In genomic region chr17:10698116-10698818, GRCh38 we compare ENCODE assay signal across 8 cellular contexts. TPM values are rescaled to one million over a fixed set of nuclear protein-coding genes. Genes with fewer than 3 reads are reported as not detected.
A peak's percentile ranks its signal among the peaks of the same experiment; 100 is the strongest.
DNase-seq lines count a peak whose midpoint lies in the region; ATAC-seq and TF ChIP-seq lines count a peak whose summit lies in the region.

No MANE protein-coding gene starts in this region.

- H3K9me3 ChIP-seq in muscle layer of duodenum (ENCODE audit: control insufficient read depth in 1 of 2, low read length in 2 of 2) = no peaks in the 10 kb centered on the region

- peaks cover 0 to 27% of the 10 kb centered on the region in 2 donors for H3K4me1 ChIP-seq in muscle layer of duodenum (ENCODE audit: control insufficient read depth in 1 of 2, insufficient read depth in 2 of 2, low read length in 2 of 2)

- ATAC-seq in HG03378 (IDR thresholded peaks at IDR 0.05; ENCODE audit: unreplicated experiment) = no peak

- H3K27me3 ChIP-seq in muscle layer of duodenum (ENCODE audit: low read depth, low read length) = no peaks in the 10 kb centered on the region

- H3K27ac ChIP-seq in muscle layer of duodenum (ENCODE audit: low read length) = peak overlapping the region; percentile 90

- peaks cover 6 to 18% of the 10 kb centered on the region in 2 donors for H3K36me3 ChIP-seq in muscle layer of duodenum (ENCODE audit: control insufficient read depth in 1 of 2, insufficient read depth in 2 of 2, low read length in 2 of 2)

- H3K27ac Mint-ChIP-seq in endothelial cell (ENCODE audit: unreplicated experiment) = peak overlapping the region; percentile 95

- DNase-seq in NCI-H146 (lab: John Stamatoyannopoulos, UW) = peak; percentile 9
- DNase-seq in NCI-H146 treated with DMSO at 0.1 percent for 48 hours (lab: John Stamatoyannopoulos, UW; ENCODE audit: unreplicated experiment) = no peak
- DNase-seq in RPMI7951 (ENCODE audit: low read depth) = peak; percentile 19
- DNase-seq in endothelial cell (ENCODE audit: low spot score) = no peak
- DNase-seq in activated gamma-delta T cell treated with Interleukin-2 at 50 U/mL for 16 hours = no peak
- no peak for DNase-seq in NCI-H187 (lab: John Stamatoyannopoulos, UW)

- no peak for TF ChIP-seq CTCF in endothelial cell (IDR thresholded peaks at IDR 0.05; ENCODE audit: unreplicated experiment)

- H3K36me3 Mint-ChIP-seq in endothelial cell (ENCODE audit: low read depth, unreplicated experiment) = peaks cover 5% of the 10 kb centered on the region

- H3K4me3 ChIP-seq in muscle layer of duodenum (ENCODE audit: low read depth in 1 of 2, low read length in 2 of 2) = peak overlapping the region; percentile 96 to 97

- peaks cover 5% of the 10 kb centered on the region for H3K27me3 Mint-ChIP-seq in endothelial cell (ENCODE audit: unreplicated experiment)

- peaks cover 11% of the 10 kb centered on the region for H3K4me1 Mint-ChIP-seq in endothelial cell (ENCODE audit: unreplicated experiment)

- H3K9me3 Mint-ChIP-seq in endothelial cell (ENCODE audit: unreplicated experiment) = no peaks in the 10 kb centered on the region

- peak overlapping the region; percentile 92 for H3K4me3 Mint-ChIP-seq in endothelial cell (ENCODE audit: unreplicated experiment)

RNA-seq across cellular contexts. Expression of gene ADPRM, which starts 0.9 kb away (rescaled TPM):
- 6.0 and 8.9 TPM in 2 replicates for total RNA-seq in RPMI7951 (2014; rRNA removed; shearing (Covaris generic))
- 5.2 TPM for total RNA-seq in endothelial cell (ENCODE audit: unreplicated experiment)

RNA-seq across cellular contexts. Expression of gene SCO1, which starts 0.9 kb away (rescaled TPM):
- 19.1 and 25.7 TPM in 2 replicates for total RNA-seq in RPMI7951 (2014; rRNA removed; shearing (Covaris generic))
- 24.0 TPM for total RNA-seq in endothelial cell (ENCODE audit: unreplicated experiment)

RNA-seq across cellular contexts. Expression of gene TMEM220, which starts 31.6 kb away (rescaled TPM):
- 0.98 and 4.2 TPM in 2 replicates for total RNA-seq in RPMI7951 (2014; rRNA removed; shearing (Covaris generic))
- 2.3 TPM for total RNA-seq in endothelial cell (ENCODE audit: unreplicated experiment)

RNA-seq across cellular contexts. Expression of gene MYH3, which starts 41.2 kb away (rescaled TPM):
- total RNA-seq in RPMI7951 (2014; rRNA removed; shearing (Covaris generic)) = 0.12 and 3.8 TPM in 2 replicates
- 2.1 TPM for total RNA-seq in endothelial cell (ENCODE audit: unreplicated experiment)

Comparison
In these comparisons a context has a peak if more than half of its experiments do, and no peak if none do; other contexts are left out.
1. DNase-seq: peak in NCI-H146 (single experiment) and RPMI7951 (single experiment); none in NCI-H146 treated with DMSO at 0.1 percent for 48 hours (single experiment), endothelial cell (single experiment), activated gamma-delta T cell treated with Interleukin-2 at 50 U/mL for 16 hours (single experiment) and NCI-H187 (0 of 2).